In the genomic region with DNA sequence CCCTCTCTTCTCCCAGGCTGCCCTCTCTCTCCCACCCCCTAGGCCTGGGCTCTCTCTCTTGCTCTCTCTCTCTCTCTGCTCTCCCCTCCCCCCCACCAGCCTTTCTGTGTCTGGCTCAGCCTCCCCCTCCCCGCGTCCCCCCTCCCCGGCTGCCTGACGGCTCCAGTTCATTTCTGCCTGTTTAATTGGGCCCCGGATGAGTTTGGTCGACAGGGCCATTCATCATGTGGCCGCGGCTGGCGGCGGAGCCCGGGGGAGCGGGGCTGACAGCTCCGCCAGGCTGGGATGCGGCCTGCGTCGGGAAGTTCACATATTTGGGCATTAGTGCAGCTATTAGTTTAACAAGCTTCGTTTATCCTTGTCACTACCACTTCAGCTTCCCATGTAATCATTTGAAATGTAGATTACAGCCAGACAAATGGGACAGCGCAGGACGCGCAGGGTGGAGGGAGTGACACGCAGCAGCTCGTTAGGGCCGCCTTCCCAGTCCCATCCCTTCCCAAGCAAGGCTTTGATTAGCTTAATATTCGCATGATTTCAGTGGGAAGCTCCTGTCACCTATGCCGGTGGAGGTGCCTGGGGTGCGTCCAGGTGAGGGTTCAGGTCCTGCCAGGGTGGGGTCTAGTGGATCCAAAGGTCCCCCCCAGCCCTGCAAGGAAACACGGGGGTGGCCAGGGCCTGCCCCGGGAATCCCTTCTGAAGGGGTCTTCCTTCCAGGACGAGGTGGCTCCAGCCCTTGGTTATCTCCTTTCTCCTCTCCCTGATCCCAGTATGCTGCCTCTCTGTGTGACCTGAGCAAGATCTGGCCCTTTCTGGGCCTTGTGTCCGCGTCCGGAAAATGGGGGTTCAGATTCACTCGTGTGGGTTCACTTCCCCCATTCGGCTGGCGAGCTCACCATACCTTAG, we compare ENCODE assay signal across 10 cellular contexts.
A peak's percentile ranks its signal among the peaks of the same experiment; 100 is the strongest.
DNase-seq lines count a peak whose midpoint lies in the region; ATAC-seq and TF ChIP-seq lines count a peak whose summit lies in the region.
"Had no signal": no experiment of that assay in that cellular context is flagged by ENCODE, and none has a peak within 500 bp of the region (broad histone marks: within the 10 kb centered on the region; RNA-seq: fewer than 3 reads in every experiment).

No MANE protein-coding gene starts in this region.

- peaks cover 19% of the 10 kb centered on the region for H3K4me1 ChIP-seq in NT2/D1 (ENCODE audit: insufficient read depth, insufficient read length)
- peaks cover 0 to 12% of the 10 kb centered on the region in 2 donors for H3K4me1 ChIP-seq in right atrium auricular region
- peaks cover 2% of the 10 kb centered on the region for H3K4me1 ChIP-seq in ovary (ENCODE audit: insufficient read depth)

- TF ChIP-seq POLR2A in ovary (IDR thresholded peaks at IDR 0.05) = no peak

- H3K36me3 ChIP-seq in NT2/D1 (ENCODE audit: insufficient read depth, insufficient read length, low read length) (no peaks in the 10 kb centered on the region), right atrium auricular region (no peaks in the 10 kb centered on the region), ovary (no peaks in the 10 kb centered on the region)

- ATAC-seq in GM19467 (IDR thresholded peaks at IDR 0.05; ENCODE audit: unreplicated experiment) = no peak

- H3K9ac ChIP-seq in NT2/D1 (ENCODE audit: insufficient read length, low read depth) = peak overlapping the region; percentile 69

- H3K27me3 ChIP-seq in NT2/D1 (ENCODE audit: insufficient read depth, insufficient read length) = no peaks in the 10 kb centered on the region
- H3K27me3 ChIP-seq in right atrium auricular region = no peaks in the 10 kb centered on the region
- H3K27me3 ChIP-seq in ovary = no peaks in the 10 kb centered on the region

- TF ChIP-seq EP300 in ovary (IDR thresholded peaks at IDR 0.05) = no peak

- intact Hi-C loops in ovary (cut with DNase I) = no loop called here

- 43 to 49% (median 43%) methylated on average over 35 of the region's 35 CpGs for WGBS in ovary, 3 donors

- TF ChIP-seq CTCF in right atrium auricular region (IDR thresholded peaks at IDR 0.05) = no peak
- TF ChIP-seq CTCF in ovary (IDR thresholded peaks at IDR 0.05) = no peak

- DNase-seq in GM03348 (ENCODE audit: low spot score) (peak; percentile 35), NT2/D1 (ENCODE audit: low read depth, low spot score) (no peak), right atrium auricular region (ENCODE audit: low spot score) (no peak), ovary (peak; percentile 37 to 50 (median 40)), inferior parietal cortex (ENCODE audit: extremely low spot score) (no peak), AG08395 (ENCODE audit: low spot score) (no peak), GM19238 (ENCODE audit: insufficient read length, low spot score) (no peak)
- DNase-seq: activated naive CD4-positive, alpha-beta T cell treated with anti-CD3 and anti-CD28 coated beads, Interleukin-2, amount 10 ng/mL, durations not matched to agents 7 days and 5 days; DMS79 treated with DMSO at 0.1 percent for 48 hours had no signal

- H3K27ac ChIP-seq in right atrium auricular region = no peak overlapping the region
- H3K27ac ChIP-seq in ovary = no peak overlapping the region

- H3K9me3 ChIP-seq in NT2/D1 (ENCODE audit: insufficient read depth, low read length) (no peaks in the 10 kb centered on the region), right atrium auricular region (no peaks in the 10 kb centered on the region), ovary (no peaks in the 10 kb centered on the region)

- H3K4me3 ChIP-seq in NT2/D1 (ENCODE audit: insufficient read length, low read depth) (no peak overlapping the region), right atrium auricular region (peak overlapping the region; percentile 26 to 40), ovary (no peak overlapping the region)

Comparison
In these comparisons a context has a peak if more than half of its experiments do, and no peak if none do; other contexts are left out.
1. DNase-seq: peak in GM03348 (single experiment) and ovary (5 of 5); none in NT2/D1 (single experiment), right atrium auricular region (single experiment), inferior parietal cortex (single experiment), AG08395 (single experiment) and GM19238 (single experiment).
2. H3K4me3 ChIP-seq: peak in right atrium auricular region (2 of 2); none in NT2/D1 (single experiment) and ovary (single experiment).